Comparison of ENCODE assay signal across 8 cellular contexts in the genomic region with DNA sequence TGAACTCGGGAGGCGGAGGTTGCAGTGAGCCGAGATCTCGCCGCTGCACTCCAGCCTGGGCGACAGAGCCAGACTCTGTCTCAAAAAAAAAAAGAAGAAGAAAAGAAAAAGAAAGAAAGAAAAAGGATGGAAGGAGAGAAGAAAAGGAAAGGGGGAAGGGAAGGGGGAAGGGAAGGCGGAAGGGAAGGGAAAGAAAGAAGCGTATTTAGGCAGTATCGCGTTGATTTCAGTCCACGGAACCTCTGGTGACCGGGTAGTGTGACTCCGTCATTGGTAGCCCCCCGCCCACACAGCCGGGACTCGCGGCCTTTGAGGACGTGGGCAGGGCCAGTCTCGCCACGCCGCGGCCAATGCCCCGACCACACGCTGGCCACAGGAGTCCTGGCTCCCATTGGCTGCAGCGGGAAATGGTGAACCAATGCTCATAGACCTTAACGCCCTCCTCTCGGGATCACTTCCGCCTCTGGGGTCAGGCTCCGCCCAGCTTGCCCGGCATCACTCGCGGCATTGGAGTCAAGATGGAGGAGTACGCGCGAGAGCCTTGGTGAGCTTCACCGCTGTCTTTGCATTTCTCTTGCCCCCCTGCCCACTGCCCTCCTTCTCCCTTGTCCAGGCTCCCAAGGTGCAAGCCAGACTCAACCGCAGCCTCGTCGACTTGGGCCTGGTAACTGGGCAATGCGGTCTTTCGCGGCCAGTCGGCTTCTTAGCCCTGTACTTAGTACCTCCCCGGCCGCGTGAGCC. TPM values are rescaled to one million over a fixed set of nuclear protein-coding genes. Genes with fewer than 3 reads are reported as not detected.
DNase-seq lines count a peak whose midpoint lies in the region; ATAC-seq and TF ChIP-seq lines count a peak whose summit lies in the region.

A gene (plus strand): TSS at position 495 of the 741 bp plus-strand sequence. CDS start 24 bp downstream, at position 519.

- H3K4me1 ChIP-seq in mucosa of descending colon (ENCODE audit: low read depth) = peaks cover 13% of the 10 kb centered on the region

- TF ChIP-seq CTCF in mucosa of descending colon (IDR thresholded peaks at IDR 0.05) = no peak

- peak within 1 kb of the TSS; percentile 46 for H3K27ac ChIP-seq in epithelial cell of prostate

- H3K9me3 ChIP-seq in mucosa of descending colon = no peaks in the 10 kb centered on the region

- peaks cover 6% of the 10 kb centered on the region for H3K36me3 ChIP-seq in mucosa of descending colon (ENCODE audit: low read depth)

- peaks cover 6 to 18% (median 15%) of the 10 kb centered on the region in 3 donors for H3K4me1 Mint-ChIP-seq in IgD-negative memory B cell

- peak; percentile 97 for DNase-seq in DMS 273 treated with DMSO at 0.1 percent for 48 hours (lab: John Stamatoyannopoulos, UW)
- peak; percentile 44 for DNase-seq in OCI-M2 (lab: John Stamatoyannopoulos, UW; ENCODE audit: unreplicated experiment)
- peak; percentile 87 for DNase-seq in activated T-cell treated with anti-CD3 and anti-CD28 coated beads for 4 hours
- DNase-seq in epithelial cell of prostate (ENCODE audit: low read depth, low spot score) = peak; percentile 79
- peak; percentile 96 to 97 (median 96) for DNase-seq in mucosa of descending colon
- peak; percentile 92 for DNase-seq in stimulated activated CD8-positive, alpha-beta memory T cell treated with anti-CD3 and anti-CD28 coated beads, Interleukin-4, amount 100 ng/mL, for 24 hours (ENCODE audit: low read depth)

- peak within 1 kb of the TSS; percentile 96 to 98 (median 96) for H3K4me3 Mint-ChIP-seq in IgD-negative memory B cell

- intact Hi-C loops in mucosa of descending colon (cut with DNase I, micrococcal nuclease) = no loop called here

- H3K9me3 Mint-ChIP-seq in IgD-negative memory B cell = no peaks in the 10 kb centered on the region

- no peaks in the 10 kb centered on the region for H3K36me3 Mint-ChIP-seq in IgD-negative memory B cell

- H3K4me3 ChIP-seq in mucosa of descending colon = peak within 1 kb of the TSS; percentile 45

- peak; percentile 100 for ATAC-seq in GM21529 (IDR thresholded peaks at IDR 0.05; ENCODE audit: unreplicated experiment)
- ATAC-seq in mucosa of descending colon = peak; percentile 100

- peak within 1 kb of the TSS; percentile 93 to 99 (median 97) for H3K27ac Mint-ChIP-seq in IgD-negative memory B cell

- H3K27me3 Mint-ChIP-seq in IgD-negative memory B cell = no peaks in the 10 kb centered on the region

RNA-seq across cellular contexts. Expression of the gene that starts here (rescaled TPM):
- polyA plus RNA-seq in IgD-negative memory B cell = 31.3 TPM
- total RNA-seq in mucosa of descending colon = 10 to 100 TPM; 41.1 to 59.5 (median 49.9) TPM

Comparison
In these comparisons a context has a peak if more than half of its experiments do, and no peak if none do; other contexts are left out.
1. Peak in every context shown above with its lines: DNase-seq, ATAC-seq, H3K4me3 ChIP-seq and H3K27ac ChIP-seq.
2. DNase-seq: peak in every context shown above with its lines; median percentile 97 in DMS 273 treated with DMSO at 0.1 percent for 48 hours; 96 in mucosa of descending colon; 92 in stimulated activated CD8-positive, alpha-beta memory T cell treated with anti-CD3 and anti-CD28 coated beads, Interleukin-4, amount 100 ng/mL, for 24 hours; 87 in activated T-cell treated with anti-CD3 and anti-CD28 coated beads for 4 hours; 79 in epithelial cell of prostate; 44 in OCI-M2.